18 cellular contexts compared by ENCODE assay signal in genomic region chr12:51687142-51687935, GRCh38.
DNase-seq lines count a peak whose midpoint lies in the region; ATAC-seq and TF ChIP-seq lines count a peak whose summit lies in the region.
"Had no signal": no experiment of that assay in that cellular context is flagged by ENCODE, and none has a peak within 500 bp of the region (broad histone marks: within the 10 kb centered on the region; RNA-seq: fewer than 3 reads in every experiment).

No MANE protein-coding gene starts in this region.

- no peaks in the 10 kb centered on the region for H3K79me2 ChIP-seq in MM.1S (ENCODE audit: low read length)

- no peaks in the 10 kb centered on the region for H4K20me1 ChIP-seq in MM.1S (ENCODE audit: insufficient read depth, low read length)

- no peak overlapping the region for H3K4me3 ChIP-seq in neutrophil (ENCODE audit: low read depth in 1 of 2, low read length in 1 of 2)
- H3K4me3 ChIP-seq in MM.1S (ENCODE audit: low read length) = no peak overlapping the region
- H3K4me3 ChIP-seq: dorsolateral prefrontal cortex had no signal

- peaks cover 15 to 22% of the 10 kb centered on the region in 2 donors for H3K27me3 Mint-ChIP-seq in natural killer cell treated with Interleukin-12 subunit alpha and Interleukin-12 subunit beta and Interleukin-15 and Interleukin-18, amount 100 ng/mL, for 72 hours
- H3K27me3 Mint-ChIP-seq: activated naive CD8-positive, alpha-beta T cell treated with anti-CD3 and anti-CD28 coated beads for 36 hours had no signal

- H3K27me3 ChIP-seq in neutrophil (no peaks in the 10 kb centered on the region), MM.1S (replicated peaks; ENCODE audit: insufficient read depth, low read length) (no peaks in the 10 kb centered on the region)
- H3K27me3 ChIP-seq: dorsolateral prefrontal cortex had no signal

- H3K9ac ChIP-seq in MM.1S (ENCODE audit: low read length) = no peak overlapping the region

- no peak for TF ChIP-seq CTCF in neutrophil (IDR thresholded peaks at IDR 0.05)
- TF ChIP-seq CTCF in MM.1S (IDR thresholded peaks at IDR 0.05; ENCODE audit: low read length) = no peak

- H3K4me1 ChIP-seq in neutrophil (ENCODE audit: control insufficient read depth in 1 of 2, insufficient read depth in 1 of 2, low read depth in 1 of 2, low read length in 1 of 2) (peaks cover 55 to 60% of the 10 kb centered on the region in 2 experiments), MM.1S (ENCODE audit: low read length) (no peaks in the 10 kb centered on the region)

- H3K4me2 ChIP-seq in MM.1S (ENCODE audit: low read depth, low read length) = no peak overlapping the region

- peak; percentile 94 for DNase-seq in DMS53 treated with DMSO at 0.1 percent for 48 hours (lab: John Stamatoyannopoulos, UW; ENCODE audit: unreplicated experiment)
- DNase-seq in NCI-H526 treated with DMSO at 0.1 percent for 48 hours (lab: John Stamatoyannopoulos, UW) = peak; percentile 56
- DNase-seq in dedifferentiated amniotic fluid mesenchymal stem cell (ENCODE audit: extremely low spot score) = peak; percentile 85
- no peak for DNase-seq in C1 segment of cervical spinal cord (lab: John Stamatoyannopoulos, UW)
- no peak for DNase-seq in natural killer cell treated with Interleukin-12 subunit alpha and Interleukin-12 subunit beta and Interleukin-15 and Interleukin-18, amount 100 ng/mL, for 72 hours (ENCODE audit: low spot score)
- DNase-seq in SHP77 treated with DMSO at 0.1 percent for 48 hours (lab: John Stamatoyannopoulos, UW) = no peak
- no peak for DNase-seq in MM.1S
- DNase-seq: activated naive CD8-positive, alpha-beta T cell treated with anti-CD3 and anti-CD28 coated beads for 36 hours; dorsolateral prefrontal cortex; hypothalamus; NCI-H2107; stimulated activated naive CD8-positive, alpha-beta T cell treated with anti-CD3 and anti-CD28 coated beads, Interleukin-15, Interleukin-2, amounts not matched to agents 100 U/mL and 50 U/mL, for 24 hours had no signal

- H3K36me3 Mint-ChIP-seq in natural killer cell treated with Interleukin-12 subunit alpha and Interleukin-12 subunit beta and Interleukin-15 and Interleukin-18, amount 100 ng/mL, for 72 hours = no peaks in the 10 kb centered on the region
- H3K36me3 Mint-ChIP-seq: activated naive CD8-positive, alpha-beta T cell treated with anti-CD3 and anti-CD28 coated beads for 36 hours; IgD-negative memory B cell; memory B cell had no signal

- H3K9me3 Mint-ChIP-seq in natural killer cell treated with Interleukin-12 subunit alpha and Interleukin-12 subunit beta and Interleukin-15 and Interleukin-18, amount 100 ng/mL, for 72 hours = no peaks in the 10 kb centered on the region
- H3K9me3 Mint-ChIP-seq: activated naive CD8-positive, alpha-beta T cell treated with anti-CD3 and anti-CD28 coated beads for 36 hours; IgD-negative memory B cell; memory B cell; T-helper 2 cell treated with Interferon-gamma antibody and Interleukin-4, amounts not matched to agents 5 μg/mL and 100 μg/mL, for 36 hours had no signal

- H3K27ac ChIP-seq in neutrophil (peak overlapping the region; percentile 69), MM.1S (ENCODE audit: low read length) (no peak overlapping the region)
- H3K27ac ChIP-seq: dorsolateral prefrontal cortex had no signal

- H3K4me1 Mint-ChIP-seq in natural killer cell treated with Interleukin-12 subunit alpha and Interleukin-12 subunit beta and Interleukin-15 and Interleukin-18, amount 100 ng/mL, for 72 hours (ENCODE audit: low read depth in 2 of 2) = no peaks in the 10 kb centered on the region
- H3K4me1 Mint-ChIP-seq: IgD-negative memory B cell, memory B cell had no signal

- H3F3A ChIP-seq in MM.1S (ENCODE audit: insufficient read depth, low read length) = no peaks in the 10 kb centered on the region

- no peak overlapping the region for H2AFZ ChIP-seq in MM.1S (ENCODE audit: low read length)

- H3K4me3 Mint-ChIP-seq in natural killer cell treated with Interleukin-12 subunit alpha and Interleukin-12 subunit beta and Interleukin-15 and Interleukin-18, amount 100 ng/mL, for 72 hours = no peak overlapping the region
- H3K4me3 Mint-ChIP-seq: activated naive CD8-positive, alpha-beta T cell treated with anti-CD3 and anti-CD28 coated beads for 36 hours; IgD-negative memory B cell; memory B cell; T-helper 2 cell treated with Interferon-gamma antibody and Interleukin-4, amounts not matched to agents 5 μg/mL and 100 μg/mL, for 36 hours had no signal

- no peak overlapping the region for H3K27ac Mint-ChIP-seq in natural killer cell treated with Interleukin-12 subunit alpha and Interleukin-12 subunit beta and Interleukin-15 and Interleukin-18, amount 100 ng/mL, for 72 hours
- H3K27ac Mint-ChIP-seq: activated naive CD8-positive, alpha-beta T cell treated with anti-CD3 and anti-CD28 coated beads for 36 hours; IgD-negative memory B cell; memory B cell; T-helper 2 cell treated with Interferon-gamma antibody and Interleukin-4, amounts not matched to agents 5 μg/mL and 100 μg/mL, for 36 hours had no signal

- H3K36me3 ChIP-seq in neutrophil (no peaks in the 10 kb centered on the region), MM.1S (replicated peaks; ENCODE audit: insufficient read depth, low read length) (no peaks in the 10 kb centered on the region)

- no peaks in the 10 kb centered on the region for H3K9me2 ChIP-seq in MM.1S (replicated peaks; ENCODE audit: insufficient read depth, low read length)

- ATAC-seq in natural killer cell treated with Interleukin-12 subunit alpha and Interleukin-12 subunit beta and Interleukin-15 and Interleukin-18, amount 100 ng/mL, for 72 hours = no peak
- ATAC-seq: HCT116; Panc1; stimulated activated naive CD8-positive, alpha-beta T cell treated with anti-CD3 and anti-CD28 coated beads, Interleukin-15, Interleukin-2, amounts not matched to agents 100 U/mL and 50 U/mL, for 24 hours had no signal

- H3K9me3 ChIP-seq in neutrophil = no peaks in the 10 kb centered on the region
- H3K9me3 ChIP-seq in MM.1S (replicated peaks; ENCODE audit: insufficient read depth, low read length) = no peaks in the 10 kb centered on the region; the same call in 1 of the 2 replicates

Comparison
In these comparisons a context has a peak if more than half of its experiments do, and no peak if none do; other contexts are left out.
1. DNase-seq: peak in DMS53 treated with DMSO at 0.1 percent for 48 hours (single experiment), NCI-H526 treated with DMSO at 0.1 percent for 48 hours (single experiment) and dedifferentiated amniotic fluid mesenchymal stem cell (single experiment); none in C1 segment of cervical spinal cord (0 of 14), natural killer cell treated with Interleukin-12 subunit alpha and Interleukin-12 subunit beta and Interleukin-15 and Interleukin-18, amount 100 ng/mL, for 72 hours (single experiment), SHP77 treated with DMSO at 0.1 percent for 48 hours (single experiment) and MM.1S (single experiment).